In the genomic region with DNA sequence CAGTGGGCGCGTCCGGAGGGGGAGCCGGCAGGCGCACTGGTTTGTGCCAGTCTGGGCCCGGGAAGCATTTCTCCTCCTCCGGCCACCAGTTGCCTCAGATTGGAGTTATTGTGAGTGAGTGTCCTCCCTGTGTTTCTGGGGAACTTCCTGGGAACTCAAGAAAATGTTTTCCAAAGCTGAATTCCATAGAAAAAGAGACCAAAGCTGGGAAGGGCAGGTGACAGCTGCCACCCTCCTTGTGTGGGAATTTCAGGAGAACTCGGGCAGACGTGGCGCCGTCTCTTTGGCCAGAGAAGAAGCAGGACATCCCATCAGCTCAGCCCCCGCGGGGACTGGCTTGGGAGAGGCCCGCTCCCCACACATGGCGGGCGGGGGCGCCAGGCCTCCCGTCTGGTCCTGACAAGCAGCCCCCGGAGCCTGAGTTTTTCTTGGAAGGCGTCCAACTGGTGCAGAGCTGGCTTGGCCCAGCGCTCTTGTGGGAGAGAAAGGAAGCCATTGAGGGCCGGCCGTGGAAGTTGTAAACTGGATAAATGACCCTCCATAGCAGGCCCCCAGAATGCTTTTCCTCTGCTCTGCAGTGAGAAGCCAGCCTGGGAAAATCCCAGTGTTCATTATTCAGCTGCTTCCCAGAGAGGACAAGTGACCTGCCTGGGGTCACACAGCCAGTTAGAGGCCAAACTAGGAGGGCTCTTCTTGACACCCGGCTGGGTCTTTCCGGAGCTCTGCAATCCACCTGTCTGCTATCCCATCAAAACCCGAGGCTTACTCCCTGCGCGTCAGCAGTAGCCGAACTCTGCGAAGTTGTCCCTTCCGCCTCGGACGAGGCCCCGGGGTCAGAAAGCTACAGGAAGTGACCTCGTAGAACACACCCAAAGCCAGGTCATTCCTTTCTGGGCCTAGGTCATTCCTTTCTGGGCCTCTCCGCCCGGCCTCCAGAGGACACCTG, we compare ENCODE assay signal across 9 cellular contexts. TPM values are rescaled to one million over a fixed set of nuclear protein-coding genes. Genes with fewer than 3 reads are reported as not detected.
DNase-seq lines count a peak whose midpoint lies in the region; ATAC-seq and TF ChIP-seq lines count a peak whose summit lies in the region.
"Had no signal": no experiment of that assay in that cellular context is flagged by ENCODE, and none has a peak within 500 bp of the region (broad histone marks: within the 10 kb centered on the region; RNA-seq: fewer than 3 reads in every experiment).

No MANE protein-coding gene starts in this region.

- ATAC-seq in GM18502 (IDR thresholded peaks at IDR 0.05; ENCODE audit: poor library complexity, unreplicated experiment) (no peak), GM21526 (IDR thresholded peaks at IDR 0.05; ENCODE audit: low FRiP score, unreplicated experiment) (no peak)

- H3K18ac ChIP-seq in neuronal stem cell (ENCODE audit: low read length), result peak overlapping the region; percentile 24

- H2BK5ac ChIP-seq in neuronal stem cell (ENCODE audit: low read length), result no peak overlapping the region

- H3K9ac ChIP-seq in fibroblast of lung (ENCODE audit: insufficient read depth, low read length), result peak overlapping the region; percentile 17
- no peak overlapping the region for H3K9ac ChIP-seq in neuronal stem cell (ENCODE audit: low read depth, low read length, poor library complexity)

- no peak overlapping the region for H4K91ac ChIP-seq in neuronal stem cell (ENCODE audit: low read depth, low read length, poor library complexity)

- intact Hi-C loops in activated T-helper 2 cell treated with anti-CD3 and anti-CD28 coated beads, Interferon-gamma antibody, Interleukin-2, Interleukin-4, amounts not matched to agents 10 μg/mL and 5 μg/mL and 100 μg/mL, durations not matched to agents 14 hours and 24 hours and 36 hours (cut with micrococcal nuclease), result no loop called here

- H3K4me3 Mint-ChIP-seq in activated T-helper 2 cell treated with anti-CD3 and anti-CD28 coated beads, Interferon-gamma antibody, Interleukin-2, Interleukin-4, amounts not matched to agents 10 μg/mL and 5 μg/mL and 100 μg/mL, durations not matched to agents 14 hours and 24 hours and 36 hours (ENCODE audit: low read depth), result no peak overlapping the region

- peak; percentile 96 for DNase-seq in BE2C
- peak; percentile 62 to 79 for DNase-seq in SHP77 (lab: John Stamatoyannopoulos, UW)
- peak; percentile 70 to 84 for DNase-seq in fibroblast of lung (ENCODE audit: low read depth in 2 of 2)
- no peak for DNase-seq in neuronal stem cell (ENCODE audit: low spot score)
- no peak for DNase-seq in activated T-helper 2 cell treated with anti-CD3 and anti-CD28 coated beads, Interferon-gamma antibody, Interleukin-2, Interleukin-4, amounts not matched to agents 10 μg/mL and 5 μg/mL and 100 μg/mL, durations not matched to agents 14 hours and 24 hours and 36 hours (ENCODE audit: low spot score)
- no peak for DNase-seq in H7
- DNase-seq: DND-41 had no signal

- H3K36me3 Mint-ChIP-seq in activated T-helper 2 cell treated with anti-CD3 and anti-CD28 coated beads, Interferon-gamma antibody, Interleukin-2, Interleukin-4, amounts not matched to agents 10 μg/mL and 5 μg/mL and 100 μg/mL, durations not matched to agents 14 hours and 24 hours and 36 hours (ENCODE audit: low read depth), result peaks cover 27% of the 10 kb centered on the region

- H3K36me3 ChIP-seq in BE2C, result no peaks in the 10 kb centered on the region
- H3K36me3 ChIP-seq in fibroblast of lung (ENCODE audit: control insufficient read depth, insufficient read depth, low read length), result no peaks in the 10 kb centered on the region
- H3K36me3 ChIP-seq in neuronal stem cell (replicated peaks in 1 of 2; ENCODE audit: control insufficient read depth in 2 of 2, insufficient read depth in 2 of 2, low read length in 2 of 2), result peaks cover 0 to 4% of the 10 kb centered on the region in 2 donors
- H3K36me3 ChIP-seq in H7 (replicated peaks; ENCODE audit: control insufficient read depth, insufficient read depth, low read length), result no peaks in the 10 kb centered on the region

- H3K27ac Mint-ChIP-seq in activated T-helper 2 cell treated with anti-CD3 and anti-CD28 coated beads, Interferon-gamma antibody, Interleukin-2, Interleukin-4, amounts not matched to agents 10 μg/mL and 5 μg/mL and 100 μg/mL, durations not matched to agents 14 hours and 24 hours and 36 hours, result no peak overlapping the region

- no peak overlapping the region for H2BK12ac ChIP-seq in neuronal stem cell (ENCODE audit: low read length)

- H3K4me3 ChIP-seq in BE2C (ENCODE audit: low read depth, low read length) (peak overlapping the region; percentile 34), fibroblast of lung (replicated peaks in 1 of 4; ENCODE audit: control extremely low read depth in 1 of 4, insufficient read depth in 1 of 4, low read depth in 3 of 4, low read length in 4 of 4) (peak overlapping the region in 1 of 4 experiments; percentile 10), neuronal stem cell (ENCODE audit: low read length in 2 of 2) (no peak overlapping the region), H7 (ENCODE audit: insufficient read depth, low read depth, low read length) (no peak overlapping the region)

- H3K9me3 ChIP-seq in BE2C (no peaks in the 10 kb centered on the region), fibroblast of lung (ENCODE audit: control insufficient read depth, insufficient read depth, low read depth, low read length) (no peaks in the 10 kb centered on the region), neuronal stem cell (replicated peaks in 1 of 2; ENCODE audit: control insufficient read depth in 2 of 2, insufficient read depth in 1 of 2, low read depth in 1 of 2, low read length in 2 of 2) (peaks cover 11% of the 10 kb centered on the region in 2 donors)

- H3K4me2 ChIP-seq in fibroblast of lung (ENCODE audit: extremely low read depth, insufficient read depth, low read length) (peak overlapping the region; percentile 72), neuronal stem cell (ENCODE audit: insufficient read depth, low read length, poor library complexity, severe bottlenecking) (no peak overlapping the region)

- H3K4me1 Mint-ChIP-seq in activated T-helper 2 cell treated with anti-CD3 and anti-CD28 coated beads, Interferon-gamma antibody, Interleukin-2, Interleukin-4, amounts not matched to agents 10 μg/mL and 5 μg/mL and 100 μg/mL, durations not matched to agents 14 hours and 24 hours and 36 hours (ENCODE audit: low read depth), result peaks cover 34% of the 10 kb centered on the region

- no peak overlapping the region for H2BK120ac ChIP-seq in neuronal stem cell (ENCODE audit: low read depth, low read length)

- no peak overlapping the region for H3K23ac ChIP-seq in neuronal stem cell (ENCODE audit: low read depth, low read length, poor library complexity)

- H4K8ac ChIP-seq in neuronal stem cell (ENCODE audit: low read depth, low read length), result no peak overlapping the region

- TF ChIP-seq CTCF in BE2C (IDR thresholded peaks at IDR 0.05; ENCODE audit: low read depth, low read length) (no peak), fibroblast of lung (conservative IDR thresholded peaks at IDR 0.05 in 1 of 2, IDR thresholded peaks at IDR 0.05 in 1 of 2; ENCODE audit: low read depth in 1 of 2, low read length in 2 of 2) (no peak)

- H4K20me1 ChIP-seq in fibroblast of lung (ENCODE audit: control insufficient read depth, extremely low read depth, insufficient read depth, low read length), result no peaks in the 10 kb centered on the region

- peak overlapping the region; percentile 87 for H2BK15ac ChIP-seq in neuronal stem cell (ENCODE audit: low read length)

- H3K27me3 Mint-ChIP-seq in activated T-helper 2 cell treated with anti-CD3 and anti-CD28 coated beads, Interferon-gamma antibody, Interleukin-2, Interleukin-4, amounts not matched to agents 10 μg/mL and 5 μg/mL and 100 μg/mL, durations not matched to agents 14 hours and 24 hours and 36 hours (ENCODE audit: low read depth), result no peaks in the 10 kb centered on the region

- H3K79me1 ChIP-seq in neuronal stem cell (ENCODE audit: low read depth, low read length), result peaks cover 4% of the 10 kb centered on the region

- H3K27me3 ChIP-seq in BE2C (no peaks in the 10 kb centered on the region), fibroblast of lung (ENCODE audit: control insufficient read depth, insufficient read depth, low read length) (no peaks in the 10 kb centered on the region), neuronal stem cell (ENCODE audit: control insufficient read depth in 3 of 3, insufficient read depth in 3 of 3, low read depth in 1 of 3, low read length in 3 of 3) (peaks cover 0 to 12% (median 0%) of the 10 kb centered on the region in 3 experiments), H7 (ENCODE audit: control insufficient read depth, insufficient read depth, low read length) (no peaks in the 10 kb centered on the region)

- H3K27ac ChIP-seq in fibroblast of lung (ENCODE audit: insufficient read depth, low read length), result peak overlapping the region; percentile 53
- no peak overlapping the region for H3K27ac ChIP-seq in neuronal stem cell (replicated peaks; ENCODE audit: low read length)

- H2AK5ac ChIP-seq in neuronal stem cell (ENCODE audit: low read depth, low read length), result peak overlapping the region; percentile 79

- H3K4me1 ChIP-seq in BE2C, result peaks cover 36% of the 10 kb centered on the region
- peaks cover 17% of the 10 kb centered on the region for H3K4me1 ChIP-seq in fibroblast of lung (ENCODE audit: control insufficient read depth, extremely low read depth, insufficient read depth, low read length)
- H3K4me1 ChIP-seq in neuronal stem cell (ENCODE audit: control insufficient read depth in 2 of 2, insufficient read depth in 1 of 2, low read depth in 1 of 2, low read length in 2 of 2), result peaks cover 43 to 69% of the 10 kb centered on the region in 2 donors

- WGBS in neuronal stem cell (ENCODE audit: extremely low coverage in 2 of 2, insufficient read length in 2 of 2, insufficient replicate concordance in 1 of 2), 2 donors, result no CpG with 5 or more reads among the region's 37 CpGs

- no peak overlapping the region for H3K14ac ChIP-seq in neuronal stem cell (ENCODE audit: low read length)

- no peak overlapping the region for H3K4ac ChIP-seq in neuronal stem cell (ENCODE audit: low read length)

- no peak overlapping the region for H2AFZ ChIP-seq in fibroblast of lung (ENCODE audit: low read length)
- no peak overlapping the region for H2AFZ ChIP-seq in neuronal stem cell (ENCODE audit: low read length)

- peaks cover 30% of the 10 kb centered on the region for H3K79me2 ChIP-seq in fibroblast of lung (ENCODE audit: control insufficient read depth, insufficient read depth, low read length)

- peaks cover 6% of the 10 kb centered on the region for H3K9me3 Mint-ChIP-seq in activated T-helper 2 cell treated with anti-CD3 and anti-CD28 coated beads, Interferon-gamma antibody, Interleukin-2, Interleukin-4, amounts not matched to agents 10 μg/mL and 5 μg/mL and 100 μg/mL, durations not matched to agents 14 hours and 24 hours and 36 hours

RNA-seq across cellular contexts. Expression of a gene that starts 39.2 kb away (rescaled TPM):
- polyA plus RNA-seq in BE2C (2012; ENCODE audit: insufficient read depth, insufficient read length, low read depth), result 134 TPM
- 31.1 and 35.7 TPM in 2 replicates for total RNA-seq in fibroblast of lung
- polyA plus RNA-seq in fibroblast of lung, result 11.0 and 13.0 TPM in 2 replicates
- 17.9 and 19.8 TPM in 2 replicates for polyA plus RNA-seq in fibroblast of lung (2012)
- 16.8 and 21.8 TPM in 2 replicates for polyA minus RNA-seq in fibroblast of lung (ENCODE audit: low replicate concordance)
- polyA plus RNA-seq in neuronal stem cell (2013, experiment 1 of 2), result 5.7 TPM
- polyA plus RNA-seq in neuronal stem cell (2013, experiment 2 of 2), result 6.2 TPM
- total RNA-seq in activated T-helper 2 cell treated with anti-CD3 and anti-CD28 coated beads, Interferon-gamma antibody, Interleukin-2, Interleukin-4, amounts not matched to agents 10 μg/mL and 5 μg/mL and 100 μg/mL, durations not matched to agents 14 hours and 24 hours and 36 hours, result 37.2 and 39.4 TPM in 2 replicates
- 52.5 and 73.6 TPM in 2 replicates for total RNA-seq in H7 (2014; rRNA removed; shearing (Covaris generic))

Comparison
In these comparisons a context has a peak if more than half of its experiments do, and no peak if none do; other contexts are left out.
1. DNase-seq: peak in BE2C (single experiment), SHP77 (2 of 2) and fibroblast of lung (2 of 2); none in neuronal stem cell (single experiment), activated T-helper 2 cell treated with anti-CD3 and anti-CD28 coated beads, Interferon-gamma antibody, Interleukin-2, Interleukin-4, amounts not matched to agents 10 μg/mL and 5 μg/mL and 100 μg/mL, durations not matched to agents 14 hours and 24 hours and 36 hours (single experiment) and H7 (single experiment).